ENCODE assay signal across 14 cellular contexts in genomic region chr7:113799896-113800295, GRCh38.
DNase-seq lines count a peak whose midpoint lies in the region; ATAC-seq and TF ChIP-seq lines count a peak whose summit lies in the region.
"Had no signal": no experiment of that assay in that cellular context is flagged by ENCODE, and none has a peak within 500 bp of the region (broad histone marks: within the 10 kb centered on the region; RNA-seq: fewer than 3 reads in every experiment).

No MANE protein-coding gene starts in this region.

- TF ChIP-seq CTCF in OCI-LY3 (IDR thresholded peaks at IDR 0.05; ENCODE audit: low read depth, low read length) (no peak), brain microvascular endothelial cell (IDR thresholded peaks at IDR 0.05; ENCODE audit: low read depth, low read length, missing control alignments) (no peak)

- H3K79me2 ChIP-seq in OCI-LY3 (ENCODE audit: low read length), result no peaks in the 10 kb centered on the region

- no peak overlapping the region for H2AFZ ChIP-seq in OCI-LY3 (ENCODE audit: low read depth, low read length)

- peak overlapping the region; percentile 30 for H3K4me2 ChIP-seq in OCI-LY3 (ENCODE audit: low read length)

- H3K27ac ChIP-seq in OCI-LY3 (ENCODE audit: low read length), result no peak overlapping the region
- H3K27ac ChIP-seq in brain microvascular endothelial cell, result no peak overlapping the region

- DNase-seq in germinal center (ENCODE audit: low spot score), result no peak
- DNase-seq in glomerular visceral epithelial cell (ENCODE audit: extremely low spot score), result no peak
- no peak for DNase-seq in brain microvascular endothelial cell
- no peak for DNase-seq in DMS 273 treated with DMSO at 0.1 percent for 48 hours (lab: John Stamatoyannopoulos, UW)
- DNase-seq: activated CD4-positive, alpha-beta T cell treated with anti-CD3 and anti-CD28 coated beads for 36 hours; amniotic stem cell; effector memory CD8-positive, alpha-beta T cell; H7; MG63; naive B cell had no signal

- H3K9me3 ChIP-seq in OCI-LY3 (ENCODE audit: insufficient read depth, low read length), result no peaks in the 10 kb centered on the region
- H3K9me3 ChIP-seq: MG63 had no signal

- H3K36me3 ChIP-seq in OCI-LY3 (replicated peaks; ENCODE audit: low read depth, low read length) (no peaks in the 10 kb centered on the region), brain microvascular endothelial cell (replicated peaks) (no peaks in the 10 kb centered on the region)
- H3K36me3 ChIP-seq: MG63 had no signal

- H3K4me1 ChIP-seq in OCI-LY3 (ENCODE audit: low read length), result peaks cover 11% of the 10 kb centered on the region

- ATAC-seq in GM19025 (IDR thresholded peaks at IDR 0.05; ENCODE audit: low read depth, unreplicated experiment) (peak; percentile 99), GM21825 (IDR thresholded peaks at IDR 0.05; ENCODE audit: unreplicated experiment) (peak; percentile 96), HG03354 (IDR thresholded peaks at IDR 0.05; ENCODE audit: poor library complexity, severe bottlenecking, unreplicated experiment) (peak; percentile 99)
- ATAC-seq: activated CD4-positive, alpha-beta T cell treated with anti-CD3 and anti-CD28 coated beads for 36 hours; effector memory CD8-positive, alpha-beta T cell had no signal

- no peak overlapping the region for H3K9ac ChIP-seq in OCI-LY3 (ENCODE audit: low read length)

- in situ Hi-C loops in brain microvascular endothelial cell (cut with HindIII; ENCODE audit: low pct_ligation_motif_present, low sequenced_read_pairs), result no loop called here

- H3K27me3 ChIP-seq in OCI-LY3 (ENCODE audit: low read depth, low read length) (no peaks in the 10 kb centered on the region), brain microvascular endothelial cell (replicated peaks) (no peaks in the 10 kb centered on the region)
- H3K27me3 ChIP-seq: MG63 had no signal

- H3K4me3 ChIP-seq in OCI-LY3 (ENCODE audit: low read length) (no peak overlapping the region), brain microvascular endothelial cell (ENCODE audit: low read depth, low read length) (no peak overlapping the region)
- H3K4me3 ChIP-seq: MG63 had no signal

- no peaks in the 10 kb centered on the region for H4K20me1 ChIP-seq in OCI-LY3 (ENCODE audit: insufficient read depth, low read length)
